Comparison of ENCODE assay signal across 35 cellular contexts in genomic region chr15:34085746-34086145, GRCh38. TPM values are rescaled to one million over a fixed set of nuclear protein-coding genes. Genes with fewer than 3 reads are reported as not detected.
DNase-seq lines count a peak whose midpoint lies in the region; ATAC-seq and TF ChIP-seq lines count a peak whose summit lies in the region.
"Had no signal": no experiment of that assay in that cellular context is flagged by ENCODE, and none has a peak within 500 bp of the region (broad histone marks: within the 10 kb centered on the region; RNA-seq: fewer than 3 reads in every experiment).

No MANE protein-coding gene starts in this region.

- DNase-seq in AG04450 (ENCODE audit: low read depth, low spot score) (peak; percentile 16), EL (peak; percentile 26), LHCN-M2 (ENCODE audit: low read depth) (peak; percentile 91), choroid plexus epithelial cell (ENCODE audit: low read depth) (peak; percentile 4), NCI-H748 (lab: John Stamatoyannopoulos, UW; ENCODE audit: unreplicated experiment) (no peak), Right ventricle myocardium superior (no peak)
- no peak for DNase-seq in activated CD8-positive, alpha-beta memory T cell treated with anti-CD3 and anti-CD28 coated beads, Interleukin-2, amount 50 U/mL, for 4 hours
- DNase-seq in activated naive CD8-positive, alpha-beta T cell treated with anti-CD3 and anti-CD28 coated beads for 36 hours: no peak
- DNase-seq: activated CD4-positive, alpha-beta T cell treated with anti-CD3 and anti-CD28 coated beads for 48 hours; activated effector memory CD4-positive, alpha-beta T cell treated with Interleukin-2 at 50 U/mL for 16 hours; aorta; central memory CD4-positive, alpha-beta T cell; erythroblast; gastrocnemius medialis; KBM-7; kidney glomerular epithelial cell; MM.1S; naive thymus-derived CD4-positive, alpha-beta T cell; NCI-H1417; NCI-H2029 treated with DMSO at 0.1 percent for 48 hours; NCI-H69; nucleus accumbens; stimulated activated CD4-positive, alpha-beta T cell treated with anti-CD3 and anti-CD28 coated beads, Interleukin-12 subunit alpha, Interleukin-12 subunit beta, amount 100 ng/mL, for 4 hours; stimulated activated CD4-positive, alpha-beta T cell treated with anti-CD3 and anti-CD28 coated beads, Interleukin-2, amount 100 ng/mL, for 48 hours; T1000; thyroid gland; uterus; WERI-Rb-1 had no signal

- ATAC-seq in Right ventricle myocardium superior (ENCODE audit: poor library complexity): no peak
- ATAC-seq: gastrocnemius medialis; naive thymus-derived CD4-positive, alpha-beta T cell; sciatic nerve had no signal

- peaks cover 11% of the 10 kb centered on the region for H3K36me3 Mint-ChIP-seq in activated naive CD8-positive, alpha-beta T cell treated with anti-CD3 and anti-CD28 coated beads for 36 hours

- CTCF ChIA-PET in AG04450 (lab: Charles Lee): interaction anchor here (0.6 to 1.3 kb wide), 4 partner anchors 10 to 124 kb away, joined by 3 to 9 read pairs (median 4); partner anchors contain the start of gene KATNBL1

- no peaks in the 10 kb centered on the region for H3K4me1 Mint-ChIP-seq in activated naive CD8-positive, alpha-beta T cell treated with anti-CD3 and anti-CD28 coated beads for 36 hours
- H3K4me1 Mint-ChIP-seq: mesothelial cell of epicardium had no signal

- H3K27me3 Mint-ChIP-seq in activated naive CD8-positive, alpha-beta T cell treated with anti-CD3 and anti-CD28 coated beads for 36 hours: no peaks in the 10 kb centered on the region
- H3K27me3 Mint-ChIP-seq: activated naive CD8-positive, alpha-beta T cell; dendritic cell treated with granulocyte-macrophage colony-stimulating factor and Interleukin-4, amounts not matched to agents 40 ng/mL and 50 ng/mL, for 4 days; naive thymus-derived CD4-positive, alpha-beta T cell; progenitor cell of endocrine pancreas had no signal

- H3K27ac Mint-ChIP-seq in activated naive CD8-positive, alpha-beta T cell treated with anti-CD3 and anti-CD28 coated beads for 36 hours: no peak overlapping the region
- H3K27ac Mint-ChIP-seq: activated naive CD8-positive, alpha-beta T cell; dendritic cell treated with granulocyte-macrophage colony-stimulating factor and Interleukin-4, amounts not matched to agents 40 ng/mL and 50 ng/mL, for 4 days; mesothelial cell of epicardium; progenitor cell of endocrine pancreas had no signal

- POLR2A ChIA-PET in AG04450 (lab: Yijun Ruan, JAX): interaction anchor here (0.6 to 0.9 kb wide), 4 partner anchors 16 to 1588 kb away, joined by 3 to 6 read pairs (median 4); partner anchors contain the start of genes EMC7 and PGBD4

- TF ChIP-seq CTCF in AG04450 (IDR thresholded peaks at IDR 0.05; ENCODE audit: low read depth, low read length) (no peak), choroid plexus epithelial cell (conservative IDR thresholded peaks at IDR 0.05; ENCODE audit: low read depth, low read length) (no peak)

- H3K27ac ChIP-seq in AG04450 (ENCODE audit: low read depth, low read length): no peak overlapping the region
- H3K27ac ChIP-seq: BLaER1, gastrocnemius medialis, hepatocyte, thyroid gland, uterus, WERI-Rb-1 had no signal

- no peak overlapping the region for H3K4me3 Mint-ChIP-seq in activated naive CD8-positive, alpha-beta T cell treated with anti-CD3 and anti-CD28 coated beads for 36 hours
- H3K4me3 Mint-ChIP-seq: activated naive CD8-positive, alpha-beta T cell; dendritic cell treated with granulocyte-macrophage colony-stimulating factor and Interleukin-4, amounts not matched to agents 40 ng/mL and 50 ng/mL, for 4 days; mesothelial cell of epicardium; naive thymus-derived CD4-positive, alpha-beta T cell had no signal

- H3K27me3 ChIP-seq in AG04450 (ENCODE audit: control insufficient read depth, insufficient read depth, low read length): no peaks in the 10 kb centered on the region
- H3K27me3 ChIP-seq: BLaER1, gastrocnemius medialis, hepatocyte, thyroid gland, uterus had no signal

- H3K9me3 Mint-ChIP-seq in activated naive CD8-positive, alpha-beta T cell treated with anti-CD3 and anti-CD28 coated beads for 36 hours: no peaks in the 10 kb centered on the region
- H3K9me3 Mint-ChIP-seq: dendritic cell treated with granulocyte-macrophage colony-stimulating factor and Interleukin-4, amounts not matched to agents 40 ng/mL and 50 ng/mL, for 4 days; mesothelial cell of epicardium; naive thymus-derived CD4-positive, alpha-beta T cell had no signal

- intact Hi-C loops in Right ventricle myocardium superior (cut with DNase I): no loop called here

- H3K4me3 ChIP-seq in AG04450 (ENCODE audit: low read depth, low read length) (no peak overlapping the region), choroid plexus epithelial cell (ENCODE audit: low read depth, low read length) (no peak overlapping the region)
- H3K4me3 ChIP-seq: BLaER1, gastrocnemius medialis, hepatocyte, thyroid gland, uterus had no signal

- no peaks in the 10 kb centered on the region for H3K9me3 ChIP-seq in AG04450 (ENCODE audit: control insufficient read depth, insufficient read depth, low read length)
- H3K9me3 ChIP-seq: BLaER1, gastrocnemius medialis, thyroid gland, uterus had no signal

RNA-seq across cellular contexts. Expression of gene EMC7, which starts 15.9 kb away (rescaled TPM):
- 86.9 and 116 TPM in 2 replicates for polyA plus RNA-seq in AG04450 (2011; rRNA removed)
- polyA minus RNA-seq in AG04450 (2011; rRNA and poly(A)+ RNA removed): 17.4 and 20.6 TPM in 2 replicates
- total RNA-seq in LHCN-M2 (2014; rRNA removed): 29.2 and 39.3 TPM in 2 replicates
- polyA plus RNA-seq in LHCN-M2 (2012): 99.3 TPM
- total RNA-seq in activated naive CD8-positive, alpha-beta T cell treated with anti-CD3 and anti-CD28 coated beads for 36 hours: 10 to 100 TPM; 56.3 to 63.0 TPM
- total RNA-seq in Right ventricle myocardium superior: 59.3 TPM

RNA-seq across cellular contexts. Expression of gene PGBD4, which starts 16.1 kb away (rescaled TPM):
- polyA plus RNA-seq in AG04450 (2011; rRNA removed): 1.6 and 2.2 TPM in 2 replicates
- 1.9 and 2.7 TPM in 2 replicates for polyA minus RNA-seq in AG04450 (2011; rRNA and poly(A)+ RNA removed)
- total RNA-seq in LHCN-M2 (2014; rRNA removed): 1.7 and 1.9 TPM in 2 replicates
- 0.79 TPM for polyA plus RNA-seq in LHCN-M2 (2012)
- total RNA-seq in activated naive CD8-positive, alpha-beta T cell treated with anti-CD3 and anti-CD28 coated beads for 36 hours: 1 to 10 TPM; 2.7 to 2.8 TPM
- 1.3 TPM for total RNA-seq in Right ventricle myocardium superior

RNA-seq across cellular contexts. Expression of gene AVEN, which starts 46.7 kb away (rescaled TPM):
- polyA plus RNA-seq in AG04450 (2011; rRNA removed): 20.6 and 22.2 TPM in 2 replicates
- 5.3 and 7.8 TPM in 2 replicates for polyA minus RNA-seq in AG04450 (2011; rRNA and poly(A)+ RNA removed)
- 37.8 TPM in 2 replicates for total RNA-seq in LHCN-M2 (2014; rRNA removed)
- 41.4 TPM for polyA plus RNA-seq in LHCN-M2 (2012)
- 10 to 100 TPM; 14.9 to 15.3 TPM for total RNA-seq in activated naive CD8-positive, alpha-beta T cell treated with anti-CD3 and anti-CD28 coated beads for 36 hours
- 30.6 TPM for total RNA-seq in Right ventricle myocardium superior

Comparison
In these comparisons a context has a peak if more than half of its experiments do, and no peak if none do; other contexts are left out.
1. DNase-seq: peak in AG04450 (single experiment), EL (single experiment), LHCN-M2 (single experiment) and choroid plexus epithelial cell (single experiment); none in NCI-H748 (single experiment), activated CD8-positive, alpha-beta memory T cell treated with anti-CD3 and anti-CD28 coated beads, Interleukin-2, amount 50 U/mL, for 4 hours (single experiment), activated naive CD8-positive, alpha-beta T cell treated with anti-CD3 and anti-CD28 coated beads for 36 hours (single experiment) and Right ventricle myocardium superior (single experiment).